Comparison of ENCODE assay signal across 8 cellular contexts in the genomic region with DNA sequence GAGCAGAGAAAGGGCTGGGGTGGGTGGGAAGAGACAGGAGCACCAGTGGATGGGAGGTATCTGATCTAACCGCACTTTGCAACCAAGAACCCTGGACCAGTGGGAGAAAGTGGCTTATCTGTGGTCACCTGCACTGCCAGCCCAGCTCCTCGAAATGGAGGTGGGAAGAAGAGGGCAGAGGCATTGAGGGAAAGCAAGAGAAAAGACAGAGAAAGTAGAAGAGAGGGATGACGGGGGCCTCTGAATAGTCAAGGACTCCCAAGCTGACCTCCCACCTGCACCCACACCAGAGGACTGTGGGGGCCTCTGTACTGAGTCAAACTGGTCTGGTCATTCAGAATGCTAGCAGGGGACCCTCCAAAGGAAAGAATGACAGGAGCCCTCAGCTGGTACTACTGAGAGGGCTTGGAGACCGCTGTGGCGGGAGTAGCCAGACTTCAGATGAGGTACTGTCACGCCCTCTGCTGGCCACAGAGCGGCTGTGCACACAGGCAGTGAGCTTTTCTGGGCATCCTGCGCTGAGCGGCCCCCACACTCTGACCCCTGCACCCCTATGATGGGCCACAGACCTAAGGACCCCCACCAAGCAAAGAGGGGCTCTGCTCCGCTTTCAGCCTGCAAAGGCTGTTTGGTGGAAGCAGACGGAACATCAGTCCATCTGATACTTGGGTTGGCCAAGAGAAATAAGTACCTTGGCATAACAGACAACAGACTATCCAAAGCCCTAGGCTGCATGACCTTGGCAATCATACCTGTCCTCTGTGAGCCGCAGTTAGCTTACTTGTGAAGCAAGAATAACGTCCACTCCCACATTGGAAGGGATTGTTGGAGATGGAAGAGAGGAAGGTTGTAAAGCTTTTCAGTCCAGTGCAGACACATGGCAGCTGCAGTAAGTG.
DNase-seq lines count a peak whose midpoint lies in the region; ATAC-seq and TF ChIP-seq lines count a peak whose summit lies in the region.

No MANE protein-coding gene starts in this region.

- H3K4me3 ChIP-seq in AG09309 (ENCODE audit: control insufficient read depth, low read depth, low read length): no peak overlapping the region
- H3K4me3 ChIP-seq in lung: no peak overlapping the region

- ATAC-seq in GM21515 (IDR thresholded peaks at IDR 0.05; ENCODE audit: unreplicated experiment): peak; percentile 67
- peak; percentile 44 for ATAC-seq in lung (ENCODE audit: insufficient read depth, low FRiP score)
- no peak for ATAC-seq in GM18873 (IDR thresholded peaks at IDR 0.05; ENCODE audit: low FRiP score, unreplicated experiment)

- peak; percentile 93 for TF ChIP-seq CTCF in AG09309 (IDR thresholded peaks at IDR 0.05; ENCODE audit: control insufficient read depth, insufficient read depth, low read depth, low read length, missing control alignments)
- peak; percentile 66 for TF ChIP-seq CTCF in lung (IDR thresholded peaks at IDR 0.05; ENCODE audit: control extremely low read depth, extremely low read depth)

- H3K4me1 ChIP-seq in lung (ENCODE audit: control insufficient read depth in 2 of 2, insufficient read depth in 2 of 2, low read length in 2 of 2): peaks cover 0 to 11% of the 10 kb centered on the region in 2 donors

- peak; percentile 7 for DNase-seq in AG09309 (ENCODE audit: low read depth)
- DNase-seq in NCI-H2227 (lab: John Stamatoyannopoulos, UW; ENCODE audit: unreplicated experiment): peak; percentile 69
- peak; percentile 64 to 70 for DNase-seq in activated CD4-positive, alpha-beta T cell treated with anti-CD3 and anti-CD28 coated beads, Interleukin-2, amount 50 U/mL, for 48 hours
- DNase-seq in effector CD4-positive, alpha-beta T cell: peak; percentile 26
- peak; percentile 67 for DNase-seq in lung (ENCODE audit: low spot score)
- DNase-seq in stimulated activated CD8-positive, alpha-beta memory T cell treated with anti-CD3 and anti-CD28 coated beads, Interleukin-12 subunit alpha, Interleukin-12 subunit beta, amount 100 ng/mL, for 24 hours (ENCODE audit: extremely low read depth): peak; percentile 28

- no peaks in the 10 kb centered on the region for H3K36me3 ChIP-seq in lung (ENCODE audit: control insufficient read depth in 2 of 2, insufficient read depth in 2 of 2, low read length in 2 of 2)

- H3K9me3 ChIP-seq in lung (ENCODE audit: control insufficient read depth in 2 of 2, insufficient read depth in 1 of 2, low read length in 1 of 2): no peaks in the 10 kb centered on the region

- no peaks in the 10 kb centered on the region for H3K27me3 ChIP-seq in lung (ENCODE audit: control insufficient read depth, insufficient read depth)

- 31 to 40% methylated on average over 13 of the region's 13 CpGs for WGBS in lung, 2 donors

- no peak overlapping the region for H3K27ac ChIP-seq in lung (ENCODE audit: low read depth in 1 of 2, low read length in 1 of 2)

Comparison
In these comparisons a context has a peak if more than half of its experiments do, and no peak if none do; other contexts are left out.
1. DNase-seq: peak in every context shown above with its lines; median percentile 69 in NCI-H2227; 67 in activated CD4-positive, alpha-beta T cell treated with anti-CD3 and anti-CD28 coated beads, Interleukin-2, amount 50 U/mL, for 48 hours; 67 in lung; 28 in stimulated activated CD8-positive, alpha-beta memory T cell treated with anti-CD3 and anti-CD28 coated beads, Interleukin-12 subunit alpha, Interleukin-12 subunit beta, amount 100 ng/mL, for 24 hours; 26 in effector CD4-positive, alpha-beta T cell; 7 in AG09309.